In genomic region chr12:109804820-109805761, GRCh38 we compare ENCODE assay signal across 7 cellular contexts.
A peak's percentile ranks its signal among the peaks of the same experiment; 100 is the strongest.
DNase-seq lines count a peak whose midpoint lies in the region; ATAC-seq and TF ChIP-seq lines count a peak whose summit lies in the region.

No MANE protein-coding gene starts in this region.

- no peaks in the 10 kb centered on the region for H3K27me3 Mint-ChIP-seq in central memory CD8-positive, alpha-beta T cell

- no peaks in the 10 kb centered on the region for H3K4me1 Mint-ChIP-seq in central memory CD8-positive, alpha-beta T cell

- peak; percentile 71 to 73 for ATAC-seq in activated CD4-positive, CD25-positive, alpha-beta regulatory T cell treated with anti-CD3 and anti-CD28 coated beads, Interleukin-2, amount 50 U/mL, for 24 hours
- ATAC-seq in central memory CD8-positive, alpha-beta T cell (replicated peaks; ENCODE audit: extremely low read depth, poor library complexity, severe bottlenecking), result peak; percentile 52
- no peak for ATAC-seq in HG02973 (IDR thresholded peaks at IDR 0.05; ENCODE audit: unreplicated experiment)

- TF ChIP-seq CTCF in GM12872 (IDR thresholded peaks at IDR 0.05; ENCODE audit: insufficient read depth, low read depth, low read length), result peak; percentile 97

- no peak overlapping the region for H3K27ac Mint-ChIP-seq in central memory CD8-positive, alpha-beta T cell (ENCODE audit: low read depth)

- DNase-seq in NCI-H1105 (lab: John Stamatoyannopoulos, UW) (peak; percentile 40), kidney tubule cell (ENCODE audit: low spot score) (peak; percentile 38)
- DNase-seq in central memory CD8-positive, alpha-beta T cell (ENCODE audit: low spot score in 2 of 2), result peak; percentile 50 to 55
- DNase-seq in stimulated activated CD4-positive, alpha-beta T cell treated with anti-CD3 and anti-CD28 coated beads, Interleukin-2, amount 100 ng/mL, for 48 hours, result peak; percentile 56 to 61

- H3K4me3 Mint-ChIP-seq in central memory CD8-positive, alpha-beta T cell, result no peak overlapping the region

- H3K9me3 Mint-ChIP-seq in central memory CD8-positive, alpha-beta T cell, result no peaks in the 10 kb centered on the region

- H3K36me3 Mint-ChIP-seq in central memory CD8-positive, alpha-beta T cell (ENCODE audit: insufficient read depth), result peaks cover 3% of the 10 kb centered on the region
